ENCODE assay signal across 8 cellular contexts in genomic region chr14:105168496-105168978, GRCh38. TPM values are rescaled to one million over a fixed set of nuclear protein-coding genes. Genes with fewer than 3 reads are reported as not detected.
A peak's percentile ranks its signal among the peaks of the same experiment; 100 is the strongest.
DNase-seq lines count a peak whose midpoint lies in the region; TF ChIP-seq lines count a peak whose summit lies in the region.

Gene JAG2 (minus strand): TSS chr14:105168776. CDS start chr14:105168420, 356 bp downstream.

- H3K4me1 ChIP-seq in endocrine pancreas (ENCODE audit: control insufficient read depth, insufficient read depth, low read length) (no peaks in the 10 kb centered on the region), stomach (peaks cover 30 to 56% (median 48%) of the 10 kb centered on the region in 4 donors)

- H3K9me3 ChIP-seq in endocrine pancreas (ENCODE audit: control insufficient read depth, low read length): no peaks in the 10 kb centered on the region
- H3K9me3 ChIP-seq in stomach: no peaks in the 10 kb centered on the region

- no peak for TF ChIP-seq CTCF in stomach (IDR thresholded peaks at IDR 0.05)

- H3K36me3 ChIP-seq in endocrine pancreas (ENCODE audit: control insufficient read depth, insufficient read depth, low read length) (no peaks in the 10 kb centered on the region), stomach (no peaks in the 10 kb centered on the region)

- H3K9ac ChIP-seq in endocrine pancreas (ENCODE audit: control insufficient read depth, insufficient read depth, low read length): peak within 1 kb of the TSS; percentile 10

- 0 to 4% (median 1%) methylated on average over 5 to 80 of the region's 84 CpGs; no CpG with 5 or more reads in 1 of the 5 donors for WGBS in stomach, 5 donors

- peak within 1 kb of the TSS in 2 of 5 donors; percentile 46 to 54 for H3K27ac ChIP-seq in stomach

- intact Hi-C loops in stomach (cut with DNase I; ENCODE audit: low total_unique reads): no loop called here

- H3K27me3 ChIP-seq in endocrine pancreas (ENCODE audit: control insufficient read depth, insufficient read depth, low read length): no peaks in the 10 kb centered on the region
- peaks cover 0 to 75% (median 17%) of the 10 kb centered on the region in 3 donors for H3K27me3 ChIP-seq in stomach

- H3K4me3 ChIP-seq in endocrine pancreas (ENCODE audit: control insufficient read depth, insufficient read depth, low read length) (no peak within 1 kb of the TSS), stomach (peak within 1 kb of the TSS; percentile 43 to 62 (median 52))

- no peak for TF ChIP-seq EP300 in stomach (IDR thresholded peaks at IDR 0.05)

- no peak for TF ChIP-seq POLR2A in stomach (IDR thresholded peaks at IDR 0.05)

- DNase-seq in GM03348 (ENCODE audit: low spot score): peak; percentile 58
- peak; percentile 13 to 55 for DNase-seq in NCI-H1930 (lab: John Stamatoyannopoulos, UW)
- DNase-seq in activated CD8-positive, alpha-beta memory T cell treated with anti-CD3 and anti-CD28 coated beads for 4 hours (ENCODE audit: low read depth in 2 of 2): peak; percentile 29 to 37
- DNase-seq in myocyte (ENCODE audit: low read depth): peak; percentile 61
- DNase-seq in stomach: peak; percentile 67
- DNase-seq in SKM-1 treated with dmso at 0.1 percent for 144 hours (lab: John Stamatoyannopoulos, UW; ENCODE audit: unreplicated experiment): no peak
- no peak for DNase-seq in SKM-1 (lab: John Stamatoyannopoulos, UW; ENCODE audit: unreplicated experiment)

RNA-seq across cellular contexts. Expression of gene JAG2, which starts in this region (rescaled TPM):
- total RNA-seq in myocyte (32.5 and 42.7 TPM in 2 replicates), stomach (100 to 1,000 TPM in 1 of 5 donors, 10 to 100 TPM in 3, 1 to 10 TPM in 1; 8.0 to 117 (median 18.7) TPM)
- 12.0 TPM for polyA plus RNA-seq in myocyte (2012)
- 10 to 100 TPM in 1 of 3 donors, 1 to 10 TPM in 2; 6.0 to 27.2 (median 7.5) TPM for polyA plus RNA-seq in stomach

Comparison
In these comparisons a context has a peak if more than half of its experiments do, and no peak if none do; other contexts are left out.
1. DNase-seq: peak in GM03348 (single experiment), NCI-H1930 (2 of 2), activated CD8-positive, alpha-beta memory T cell treated with anti-CD3 and anti-CD28 coated beads for 4 hours (2 of 2), myocyte (single experiment) and stomach (single experiment); none in SKM-1 treated with dmso at 0.1 percent for 144 hours (single experiment) and SKM-1 (single experiment).